In the genomic region with DNA sequence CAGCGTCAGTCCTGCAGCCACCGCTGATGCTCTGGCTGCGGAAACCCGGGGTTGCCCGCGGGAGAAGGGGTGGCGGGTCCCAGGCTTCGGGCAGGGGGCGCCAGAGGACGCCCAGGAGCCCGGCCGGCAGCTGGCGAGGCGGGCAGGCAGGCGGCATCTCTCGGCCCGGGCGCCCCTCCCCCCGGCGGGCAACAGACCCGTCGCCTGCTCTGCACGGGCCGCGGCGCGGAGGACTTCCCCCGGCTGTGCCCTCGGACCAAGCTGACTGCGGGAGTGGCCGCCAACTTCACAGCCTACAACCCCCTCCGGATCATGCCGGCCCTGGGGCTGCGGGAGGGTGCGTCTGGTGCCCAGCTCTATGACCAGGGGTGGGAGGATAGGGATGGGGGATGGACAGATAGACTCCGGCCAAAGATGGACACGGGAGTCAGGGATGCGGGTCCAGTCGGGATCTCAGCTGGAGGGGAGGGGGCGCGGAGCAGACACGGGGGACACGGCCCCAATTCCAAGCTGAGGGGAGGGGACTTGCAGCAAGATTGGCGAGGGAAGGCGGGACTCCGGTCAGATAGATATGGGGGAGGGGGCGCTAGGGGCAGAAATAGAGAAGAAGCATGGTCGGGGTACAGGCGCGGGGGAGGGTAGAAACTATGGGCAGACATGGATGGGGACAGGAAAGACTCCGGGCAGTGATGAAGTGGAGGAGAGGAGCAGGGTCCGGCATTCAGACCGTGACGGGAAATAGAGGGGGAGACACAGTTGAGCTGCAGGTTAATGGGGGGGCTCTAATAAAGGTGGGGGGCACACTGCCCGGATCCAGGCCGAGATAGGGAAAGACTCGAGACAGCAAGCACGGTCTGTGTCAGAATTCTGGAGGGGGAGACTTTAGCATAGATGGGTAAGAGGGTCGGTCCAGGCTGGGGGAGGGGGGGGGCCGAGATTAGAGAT, we compare ENCODE assay signal across 1 cellular context.
TF ChIP-seq lines count a peak whose summit lies in the region.

No MANE protein-coding gene starts in this region.

TF ChIP-seq in GM12878, 131 proteins besides CTCF, POLR2A, EP300 and RAD21:
- no peak for TF ChIP-seq NBN (IDR thresholded peaks at IDR 0.05)
- TF ChIP-seq SIN3A (IDR thresholded peaks at IDR 0.05; ENCODE audit: low read depth, low read length) = no peak
- peak; percentile 48 for TF ChIP-seq IKZF1 (conservative IDR thresholded peaks at IDR 0.05)
- peak; percentile 58; the same call in 1 of the 2 replicates for TF ChIP-seq RB1 (IDR thresholded peaks at IDR 0.05; ENCODE audit: borderline replicate concordance)
- no peak for TF ChIP-seq PAX8 (IDR thresholded peaks at IDR 0.05)
- peak; percentile 51 to 86; a peak in 3 of 4 replicates for TF ChIP-seq BHLHE40 (IDR thresholded peaks at IDR 0.05; ENCODE audit: borderline replicate concordance in 1 of 2, low read depth in 2 of 2, low read length in 1 of 2)
- TF ChIP-seq YY1 (IDR thresholded peaks at IDR 0.05; ENCODE audit: low read depth, low read length) = 0 out of 2 replicates have a peak, but pooled peaks have one; percentile 26
- TF ChIP-seq TCF3 (IDR thresholded peaks at IDR 0.05; ENCODE audit: borderline replicate concordance, insufficient read depth, low read depth, low read length) = peak; percentile 69; the same call in 1 of the 2 replicates
- peak; percentile 60 for TF ChIP-seq LARP7 (IDR thresholded peaks at IDR 0.05)
- TF ChIP-seq DPF2 (IDR thresholded peaks at IDR 0.05) = peak; percentile 49; the same call in 1 of the 2 replicates
- TF ChIP-seq TCF12 (IDR thresholded peaks at IDR 0.05; ENCODE audit: low read depth, low read length) = 0 out of 2 replicates have a peak, but pooled peaks have one; percentile 34
- TF ChIP-seq CREB1 (IDR thresholded peaks at IDR 0.05; ENCODE audit: low read depth) = no peak
- 0 out of 2 replicates have a peak, but pooled peaks have one; percentile 49 for TF ChIP-seq SMARCA5 (IDR thresholded peaks at IDR 0.05)
- TF ChIP-seq CREM (IDR thresholded peaks at IDR 0.05; ENCODE audit: low read depth) = no peak
- TF ChIP-seq RUNX3 (IDR thresholded peaks at IDR 0.05; ENCODE audit: low read length) = no peak
- TF ChIP-seq GATAD2B (conservative IDR thresholded peaks at IDR 0.05; ENCODE audit: low read depth) = peak; percentile 76
- peak; percentile 34; the same call in 1 of the 2 replicates for TF ChIP-seq SMC3 (IDR thresholded peaks at IDR 0.05; ENCODE audit: borderline replicate concordance, low read length)
- TF ChIP-seq SUZ12 (IDR thresholded peaks at IDR 0.05; ENCODE audit: unreplicated experiment) = peak; percentile 81
- no peak for TF ChIP-seq NFIC (IDR thresholded peaks at IDR 0.05; ENCODE audit: low read depth, low read length)
- TF ChIP-seq, protein P1, sequence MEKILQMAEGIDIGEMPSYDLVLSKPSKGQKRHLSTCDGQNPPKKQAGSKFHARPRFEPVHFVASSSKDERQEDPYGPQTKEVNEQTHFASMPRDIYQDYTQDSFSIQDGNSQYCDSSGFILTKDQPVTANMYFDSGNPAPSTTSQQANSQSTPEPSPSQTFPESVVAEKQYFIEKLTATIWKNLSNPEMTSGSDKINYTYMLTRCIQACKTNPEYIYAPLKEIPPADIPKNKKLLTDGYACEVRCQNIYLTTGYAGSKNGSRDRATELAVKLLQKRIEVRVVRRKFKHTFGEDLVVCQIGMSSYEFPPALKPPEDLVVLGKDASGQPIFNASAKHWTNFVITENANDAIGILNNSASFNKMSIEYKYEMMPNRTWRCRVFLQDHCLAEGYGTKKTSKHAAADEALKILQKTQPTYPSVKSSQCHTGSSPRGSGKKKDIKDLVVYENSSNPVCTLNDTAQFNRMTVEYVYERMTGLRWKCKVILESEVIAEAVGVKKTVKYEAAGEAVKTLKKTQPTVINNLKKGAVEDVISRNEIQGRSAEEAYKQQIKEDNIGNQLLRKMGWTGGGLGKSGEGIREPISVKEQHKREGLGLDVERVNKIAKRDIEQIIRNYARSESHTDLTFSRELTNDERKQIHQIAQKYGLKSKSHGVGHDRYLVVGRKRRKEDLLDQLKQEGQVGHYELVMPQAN (conservative IDR thresholded peaks at IDR 0.05) = 0 out of 2 replicates have a peak, but pooled peaks have one; percentile 30
TF ChIP-seq in GM12878: peak in this region for 13.
